1 cellular context compared by ENCODE assay signal in the genomic region with DNA sequence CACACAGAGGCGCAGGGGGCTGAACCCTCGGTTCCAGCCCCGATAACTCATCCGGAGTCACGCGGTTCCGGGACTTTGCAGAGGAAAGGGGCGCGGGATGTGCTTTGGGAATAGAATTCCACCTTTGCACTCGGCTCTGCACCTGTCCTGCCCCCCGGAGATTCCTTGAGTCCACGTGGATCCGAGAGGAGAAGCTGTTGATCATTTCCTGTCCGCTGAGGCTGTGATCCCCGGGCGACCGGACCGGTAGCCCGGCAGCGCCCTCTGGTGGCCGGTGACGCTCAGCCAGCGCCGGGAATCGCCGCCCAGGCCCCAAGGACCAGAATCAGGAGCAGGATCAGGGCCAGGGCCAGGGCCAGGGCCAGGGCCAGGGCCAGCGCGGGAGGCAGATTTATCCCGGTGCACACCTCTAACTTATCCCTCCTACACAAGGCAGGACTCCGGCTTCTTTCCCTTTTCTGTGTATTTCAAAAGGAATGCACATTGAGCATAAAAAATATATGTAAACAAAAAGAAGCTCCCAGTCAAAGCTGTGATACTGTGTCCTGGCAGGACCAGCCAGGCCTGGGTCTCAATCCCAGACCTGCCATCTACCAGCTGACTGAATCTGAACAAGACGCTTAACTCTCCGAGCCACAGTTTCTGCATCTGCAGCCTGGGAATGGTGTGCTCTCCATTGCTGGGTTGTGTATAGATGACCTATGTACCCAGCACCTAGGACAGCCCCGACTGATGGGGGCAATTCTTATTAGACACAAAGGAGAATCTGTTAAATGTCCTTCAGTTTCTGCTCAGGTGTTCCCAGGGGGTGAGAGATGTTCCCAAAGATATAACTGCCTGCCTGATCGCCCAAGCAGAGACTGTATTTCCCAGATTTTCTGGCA.
TF ChIP-seq lines count a peak whose summit lies in the region.

No MANE protein-coding gene starts in this region.

TF ChIP-seq in HepG2, 621 proteins besides CTCF, POLR2A, EP300 and RAD21 (continued from another document):
- TF ChIP-seq, protein P1, sequence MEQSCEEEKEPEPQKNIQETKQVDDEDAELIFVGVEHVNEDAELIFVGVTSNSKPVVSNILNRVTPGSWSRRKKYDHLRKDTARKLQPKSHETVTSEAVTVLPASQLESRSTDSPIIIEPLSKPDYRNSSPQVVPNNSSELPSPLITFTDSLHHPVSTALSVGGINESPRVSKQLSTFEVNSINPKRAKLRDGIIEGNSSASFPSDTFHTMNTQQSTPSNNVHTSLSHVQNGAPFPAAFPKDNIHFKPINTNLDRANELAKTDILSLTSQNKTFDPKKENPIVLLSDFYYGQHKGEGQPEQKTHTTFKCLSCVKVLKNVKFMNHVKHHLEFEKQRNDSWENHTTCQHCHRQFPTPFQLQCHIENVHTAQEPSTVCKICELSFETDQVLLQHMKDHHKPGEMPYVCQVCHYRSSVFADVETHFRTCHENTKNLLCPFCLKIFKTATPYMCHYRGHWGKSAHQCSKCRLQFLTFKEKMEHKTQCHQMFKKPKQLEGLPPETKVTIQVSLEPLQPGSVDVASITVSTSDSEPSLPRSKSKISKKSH (CRISPR knock-in tag; IDR thresholded peaks at IDR 0.05; ENCODE audit: borderline replicate concordance): peak; percentile 78; the same call in 1 of the 2 replicates
- TF ChIP-seq MXI1 (IDR thresholded peaks at IDR 0.05; ENCODE audit: borderline replicate concordance, low read depth, low read length): peak; percentile 65; the same call in 1 of the 3 replicates
- TF ChIP-seq, protein P2, sequence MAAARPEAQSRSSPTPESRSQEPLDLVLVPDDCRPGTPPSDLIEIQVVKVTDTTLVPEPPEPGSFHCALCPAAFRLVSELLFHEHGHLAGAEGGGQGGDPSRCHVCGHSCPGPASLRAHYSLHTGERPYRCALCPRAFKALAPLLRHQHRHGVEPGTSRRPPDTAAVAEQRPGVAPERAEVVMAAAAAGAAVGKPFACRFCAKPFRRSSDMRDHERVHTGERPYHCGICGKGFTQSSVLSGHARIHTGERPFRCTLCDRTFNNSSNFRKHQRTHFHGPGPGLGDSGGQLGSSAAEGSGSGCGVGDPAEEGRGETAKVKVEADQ (CRISPR knock-in tag; IDR thresholded peaks at IDR 0.05; ENCODE audit: borderline replicate concordance): peak; percentile 89
- TF ChIP-seq ZNF44 (CRISPR knock-in tag; IDR thresholded peaks at IDR 0.05): no peak
- 0 out of 2 replicates have a peak, but pooled peaks have one; percentile 62 for TF ChIP-seq ZNF616 (CRISPR knock-in tag; IDR thresholded peaks at IDR 0.05; ENCODE audit: low read depth)
- TF ChIP-seq ZNF660 (CRISPR knock-in tag; IDR thresholded peaks at IDR 0.05; ENCODE audit: borderline replicate concordance, low read depth): no peak
- peak; percentile 72 for TF ChIP-seq FOXO1 (CRISPR knock-in tag; IDR thresholded peaks at IDR 0.05)
- peak; percentile 31 for TF ChIP-seq TBL1XR1 (IDR thresholded peaks at IDR 0.05; ENCODE audit: borderline replicate concordance, low read length, partially characterized antibody)
- peak; percentile 59; the same call in 1 of the 2 replicates for TF ChIP-seq FOXK1 (CRISPR knock-in tag; IDR thresholded peaks at IDR 0.05; ENCODE audit: borderline replicate concordance, low read depth)
- peak; percentile 68; the same call in 1 of the 2 replicates for TF ChIP-seq TGIF2 (CRISPR knock-in tag; IDR thresholded peaks at IDR 0.05)
- peak; percentile 71 for TF ChIP-seq ZNF772 (CRISPR knock-in tag; IDR thresholded peaks at IDR 0.05)
- 0 out of 2 replicates have a peak, but pooled peaks have one; percentile 24 for TF ChIP-seq FOXA3 (CRISPR knock-in tag; IDR thresholded peaks at IDR 0.05)
- 0 out of 2 replicates have a peak, but pooled peaks have one; percentile 41 for TF ChIP-seq ZFP36L2 (CRISPR knock-in tag; IDR thresholded peaks at IDR 0.05)
- TF ChIP-seq PHF8 (CRISPR knock-in tag; IDR thresholded peaks at IDR 0.05): peak; percentile 61
- TF ChIP-seq SOX6 (IDR thresholded peaks at IDR 0.05): no peak
- peak; percentile 58; the same call in 1 of the 2 replicates for TF ChIP-seq SOX6 (CRISPR knock-in tag; IDR thresholded peaks at IDR 0.05)
- TF ChIP-seq ZNF138 (CRISPR knock-in tag; IDR thresholded peaks at IDR 0.05; ENCODE audit: low read depth): no peak
- TF ChIP-seq, protein P3, sequence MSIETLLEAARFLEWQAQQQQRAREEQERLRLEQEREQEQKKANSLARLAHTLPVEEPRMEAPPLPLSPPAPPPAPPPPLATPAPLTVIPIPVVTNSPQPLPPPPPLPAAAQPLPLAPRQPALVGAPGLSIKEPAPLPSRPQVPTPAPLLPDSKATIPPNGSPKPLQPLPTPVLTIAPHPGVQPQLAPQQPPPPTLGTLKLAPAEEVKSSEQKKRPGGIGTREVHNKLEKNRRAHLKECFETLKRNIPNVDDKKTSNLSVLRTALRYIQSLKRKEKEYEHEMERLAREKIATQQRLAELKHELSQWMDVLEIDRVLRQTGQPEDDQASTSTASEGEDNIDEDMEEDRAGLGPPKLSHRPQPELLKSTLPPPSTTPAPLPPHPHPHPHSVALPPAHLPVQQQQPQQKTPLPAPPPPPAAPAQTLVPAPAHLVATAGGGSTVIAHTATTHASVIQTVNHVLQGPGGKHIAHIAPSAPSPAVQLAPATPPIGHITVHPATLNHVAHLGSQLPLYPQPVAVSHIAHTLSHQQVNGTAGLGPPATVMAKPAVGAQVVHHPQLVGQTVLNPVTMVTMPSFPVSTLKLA (IDR thresholded peaks at IDR 0.05): peak; percentile 47; the same call in 1 of the 2 replicates
- TF ChIP-seq ZNF18 (CRISPR knock-in tag; IDR thresholded peaks at IDR 0.05; ENCODE audit: insufficient replicate concordance): no peak
- TF ChIP-seq ZNF235 (CRISPR knock-in tag; IDR thresholded peaks at IDR 0.05; ENCODE audit: borderline replicate concordance): no peak
- 0 out of 2 replicates have a peak, but pooled peaks have one; percentile 19 for TF ChIP-seq ZNF839 (CRISPR knock-in tag; IDR thresholded peaks at IDR 0.05; ENCODE audit: borderline replicate concordance)
- TF ChIP-seq STAT6 (CRISPR knock-in tag; IDR thresholded peaks at IDR 0.05; ENCODE audit: borderline replicate concordance): peak; percentile 81; the same call in 1 of the 2 replicates
- TF ChIP-seq SP1 (IDR thresholded peaks at IDR 0.05): no peak
- TF ChIP-seq SP1 (CRISPR knock-in tag; IDR thresholded peaks at IDR 0.05): no peak
- peak; percentile 57; the same call in 1 of the 2 replicates for TF ChIP-seq SP4 (CRISPR knock-in tag; IDR thresholded peaks at IDR 0.05)
- no peak for TF ChIP-seq ZNF251 (CRISPR knock-in tag; IDR thresholded peaks at IDR 0.05)
- peak; percentile 46 for TF ChIP-seq GABPA (IDR thresholded peaks at IDR 0.05; ENCODE audit: low read depth, low read length)
- TF ChIP-seq GABPA (CRISPR knock-in tag; IDR thresholded peaks at IDR 0.05; ENCODE audit: low read depth): peak; percentile 60
- 0 out of 2 replicates have a peak, but pooled peaks have one; percentile 62 for TF ChIP-seq ZNF709 (CRISPR knock-in tag; IDR thresholded peaks at IDR 0.05)
- 0 out of 2 replicates have a peak, but pooled peaks have one; percentile 33 for TF ChIP-seq PAWR (CRISPR knock-in tag; IDR thresholded peaks at IDR 0.05; ENCODE audit: borderline replicate concordance)
- no peak for TF ChIP-seq NBN (conservative IDR thresholded peaks at IDR 0.05)
- no peak; the same call in 1 of the 2 replicates for TF ChIP-seq HNF4G (IDR thresholded peaks at IDR 0.05; ENCODE audit: borderline replicate concordance, low read depth, low read length)
- peak; percentile 40; the same call in 1 of the 2 replicates for TF ChIP-seq HNF4G (CRISPR knock-in tag; IDR thresholded peaks at IDR 0.05; ENCODE audit: borderline replicate concordance, low read depth)
- TF ChIP-seq ZBTB7B (CRISPR knock-in tag; IDR thresholded peaks at IDR 0.05): 0 out of 2 replicates have a peak, but pooled peaks have one; percentile 25
- peak; percentile 24; the same call in 1 of the 2 replicates for TF ChIP-seq RXRB (CRISPR knock-in tag; IDR thresholded peaks at IDR 0.05; ENCODE audit: borderline replicate concordance)
- no peak for TF ChIP-seq ZNF17 (CRISPR knock-in tag; IDR thresholded peaks at IDR 0.05)
- peak; percentile 65; the same call in 1 of the 2 replicates for TF ChIP-seq HES4 (CRISPR knock-in tag; IDR thresholded peaks at IDR 0.05; ENCODE audit: borderline replicate concordance)
TF ChIP-seq in HepG2: peak in this region for 197.
